ENCODE assay signal across 9 cellular contexts in genomic region chr18:38545071-38545470, GRCh38.
DNase-seq lines count a peak whose midpoint lies in the region; ATAC-seq and TF ChIP-seq lines count a peak whose summit lies in the region.
"Had no signal": no experiment of that assay in that cellular context is flagged by ENCODE, and none has a peak within 500 bp of the region (broad histone marks: within the 10 kb centered on the region; RNA-seq: fewer than 3 reads in every experiment).

No MANE protein-coding gene starts in this region.

- no peak overlapping the region for H3K9ac ChIP-seq in HCT116 (ENCODE audit: low read length)
- H3K9ac ChIP-seq: parathyroid adenoma had no signal

- no peak for TF ChIP-seq POLR2A in HCT116 (IDR thresholded peaks at IDR 0.05; ENCODE audit: borderline replicate concordance, extremely low read depth, insufficient read depth, insufficient read length)

- no peak overlapping the region for H2AFZ ChIP-seq in HCT116 (ENCODE audit: low read depth, low read length, poor library complexity, severe bottlenecking)
- H2AFZ ChIP-seq: parathyroid adenoma had no signal

- H3K27me3 ChIP-seq in HCT116 (ENCODE audit: insufficient read depth, low read length) (no peaks in the 10 kb centered on the region), RWPE2 (ENCODE audit: insufficient read depth, poor library complexity, severe bottlenecking) (no peaks in the 10 kb centered on the region), left lung (no peaks in the 10 kb centered on the region), psoas muscle (ENCODE audit: insufficient read depth in 3 of 3, low read length in 2 of 3) (no peaks in the 10 kb centered on the region)

- RAD21 ChIA-PET in HCT116 (lab: Charles Lee; ENCODE audit: low non-redundant PET in 1 of 2, low total read pairs in 2 of 2, uncharacterized antibody in 2 of 2, unreplicated experiment in 2 of 2) = no interaction called here

- DNase-seq in SKM-1 treated with dmso at 0.1 percent for 144 hours (lab: John Stamatoyannopoulos, UW; ENCODE audit: unreplicated experiment) = peak; percentile 1
- DNase-seq in SKM-1 (lab: John Stamatoyannopoulos, UW; ENCODE audit: unreplicated experiment) = no peak
- no peak for DNase-seq in HCT116 (ENCODE audit: low read depth, low spot score)
- no peak for DNase-seq in RWPE2 (ENCODE audit: low spot score)
- no peak for DNase-seq in left lung
- no peak for DNase-seq in psoas muscle

- H3K27ac ChIP-seq in HCT116 (ENCODE audit: low read depth, low read length) = no peak overlapping the region
- no peak overlapping the region for H3K27ac ChIP-seq in RWPE2 (ENCODE audit: poor library complexity, severe bottlenecking)
- H3K27ac ChIP-seq in left lung = no peak overlapping the region
- H3K27ac ChIP-seq in psoas muscle = no peak overlapping the region
- H3K27ac ChIP-seq: parathyroid adenoma had no signal

- no peaks in the 10 kb centered on the region for H3K4me1 ChIP-seq in HCT116 (ENCODE audit: control insufficient read depth in 1 of 2, insufficient read depth in 2 of 2, low read length in 2 of 2)
- no peaks in the 10 kb centered on the region for H3K4me1 ChIP-seq in RWPE2 (ENCODE audit: insufficient read depth, poor library complexity, severe bottlenecking)
- H3K4me1 ChIP-seq in left lung = no peaks in the 10 kb centered on the region
- H3K4me1 ChIP-seq in psoas muscle = no peaks in the 10 kb centered on the region
- H3K4me1 ChIP-seq: parathyroid adenoma had no signal

- WGBS in psoas muscle, 3 donors = 43 to 65% (median 62%) methylated on average over 1 of the region's 1 CpG

- TF ChIP-seq RAD21 in HCT116 (IDR thresholded peaks at IDR 0.05; ENCODE audit: low read depth) = peak; percentile 13; the same call in 1 of the 2 replicates

- H3K9me3 ChIP-seq in HCT116 (ENCODE audit: control insufficient read depth in 1 of 2, insufficient read depth in 1 of 2, low read depth in 1 of 2, low read length in 2 of 2) (peaks cover 0 to 4% of the 10 kb centered on the region in 2 experiments; a peak in 2 of 4 replicates), RWPE2 (ENCODE audit: severe bottlenecking) (no peaks in the 10 kb centered on the region), left lung (no peaks in the 10 kb centered on the region), psoas muscle (no peaks in the 10 kb centered on the region)

- H3K9me2 ChIP-seq in HCT116 (ENCODE audit: insufficient read depth) = no peaks in the 10 kb centered on the region

- POLR2A ChIA-PET in HCT116 (lab: Charles Lee) = no interaction called here

- no peaks in the 10 kb centered on the region for H3K79me2 ChIP-seq in HCT116 (ENCODE audit: insufficient read depth, low read length)
- H3K79me2 ChIP-seq: parathyroid adenoma had no signal

- CTCF ChIA-PET in HCT116 (lab: Charles Lee) = no interaction called here

- no peak overlapping the region for H3K4me3 ChIP-seq in HCT116 (replicated peaks in 1 of 2; ENCODE audit: low read depth in 1 of 2, low read length in 2 of 2)
- no peak overlapping the region for H3K4me3 ChIP-seq in RWPE2 (ENCODE audit: severe bottlenecking)
- H3K4me3 ChIP-seq in left lung = no peak overlapping the region
- no peak overlapping the region for H3K4me3 ChIP-seq in psoas muscle

- TF ChIP-seq CTCF in HCT116 (IDR thresholded peaks at IDR 0.05 in 2 of 3, conservative IDR thresholded peaks at IDR 0.05 in 1 of 3; ENCODE audit: borderline replicate concordance in 1 of 3, insufficient read depth in 1 of 3, low read depth in 2 of 3, low read length in 2 of 3) = peak in 2 of 3 experiments; percentile 22 to 33; a peak in 2 of 6 replicates
- peak; percentile 37 for TF ChIP-seq CTCF in RWPE2 (IDR thresholded peaks at IDR 0.05; ENCODE audit: poor library complexity, severe bottlenecking)
- no peak for TF ChIP-seq CTCF in left lung (IDR thresholded peaks at IDR 0.05)
- no peak for TF ChIP-seq CTCF in psoas muscle (IDR thresholded peaks at IDR 0.05)

- no TSS peak for BruUV-seq in HCT116 (replicated peaks; lab: Mats Ljungman, UMichigan)

- H3K36me3 ChIP-seq in HCT116 (ENCODE audit: control insufficient read depth in 1 of 2, insufficient read depth in 2 of 2, low read length in 2 of 2) (no peaks in the 10 kb centered on the region), RWPE2 (ENCODE audit: low read depth) (no peaks in the 10 kb centered on the region), left lung (no peaks in the 10 kb centered on the region), psoas muscle (ENCODE audit: insufficient read depth in 1 of 2, low read depth in 1 of 2) (no peaks in the 10 kb centered on the region)

- H4K20me1 ChIP-seq in HCT116 (ENCODE audit: insufficient read depth) = no peaks in the 10 kb centered on the region

- ATAC-seq in HCT116 (no peak), RWPE2 (ENCODE audit: low read depth) (peak; percentile 53; the same call in 1 of the 3 replicates), left lung (peak; percentile 30), psoas muscle (no peak), HG02763 (IDR thresholded peaks at IDR 0.05; ENCODE audit: unreplicated experiment) (no peak), HG02970 (IDR thresholded peaks at IDR 0.05; ENCODE audit: low FRiP score, unreplicated experiment) (no peak)

- H3K4me2 ChIP-seq in HCT116 (ENCODE audit: low read length) = no peak overlapping the region

- intact Hi-C loops in HCT116 (cut with micrococcal nuclease) = no loop called here
- intact Hi-C loops in left lung (cut with DNase I) = no loop called here
- intact Hi-C loops in psoas muscle (cut with DNase I) = no loop called here

TF ChIP-seq in HCT116, 20 proteins besides CTCF, POLR2A, EP300 and RAD21:
- TF ChIP-seq, protein P1, sequence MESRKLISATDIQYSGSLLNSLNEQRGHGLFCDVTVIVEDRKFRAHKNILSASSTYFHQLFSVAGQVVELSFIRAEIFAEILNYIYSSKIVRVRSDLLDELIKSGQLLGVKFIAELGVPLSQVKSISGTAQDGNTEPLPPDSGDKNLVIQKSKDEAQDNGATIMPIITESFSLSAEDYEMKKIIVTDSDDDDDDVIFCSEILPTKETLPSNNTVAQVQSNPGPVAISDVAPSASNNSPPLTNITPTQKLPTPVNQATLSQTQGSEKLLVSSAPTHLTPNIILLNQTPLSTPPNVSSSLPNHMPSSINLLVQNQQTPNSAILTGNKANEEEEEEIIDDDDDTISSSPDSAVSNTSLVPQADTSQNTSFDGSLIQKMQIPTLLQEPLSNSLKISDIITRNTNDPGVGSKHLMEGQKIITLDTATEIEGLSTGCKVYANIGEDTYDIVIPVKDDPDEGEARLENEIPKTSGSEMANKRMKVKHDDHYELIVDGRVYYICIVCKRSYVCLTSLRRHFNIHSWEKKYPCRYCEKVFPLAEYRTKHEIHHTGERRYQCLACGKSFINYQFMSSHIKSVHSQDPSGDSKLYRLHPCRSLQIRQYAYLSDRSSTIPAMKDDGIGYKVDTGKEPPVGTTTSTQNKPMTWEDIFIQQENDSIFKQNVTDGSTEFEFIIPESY (IDR thresholded peaks at IDR 0.05; ENCODE audit: extremely low read depth, insufficient replicate concordance, low read length) = no peak
- TF ChIP-seq CBX3 (IDR thresholded peaks at IDR 0.05; ENCODE audit: low read depth) (no peak), EGR1 (IDR thresholded peaks at IDR 0.05; ENCODE audit: low read depth) (no peak), TCF7L2 (IDR thresholded peaks at IDR 0.05; ENCODE audit: borderline replicate concordance, extremely low read depth, insufficient read depth, insufficient read length) (no peak)

Comparison
In these comparisons a context has a peak if more than half of its experiments do, and no peak if none do; other contexts are left out.
1. ATAC-seq: peak in RWPE2 (single experiment) and left lung (single experiment); none in HCT116 (single experiment), psoas muscle (0 of 4), HG02763 (single experiment) and HG02970 (single experiment).
2. CTCF ChIP-seq: peak in HCT116 (2 of 3) and RWPE2 (single experiment); none in left lung (0 of 2) and psoas muscle (single experiment).